ENCODE assay signal across 7 cellular contexts in the genomic region with DNA sequence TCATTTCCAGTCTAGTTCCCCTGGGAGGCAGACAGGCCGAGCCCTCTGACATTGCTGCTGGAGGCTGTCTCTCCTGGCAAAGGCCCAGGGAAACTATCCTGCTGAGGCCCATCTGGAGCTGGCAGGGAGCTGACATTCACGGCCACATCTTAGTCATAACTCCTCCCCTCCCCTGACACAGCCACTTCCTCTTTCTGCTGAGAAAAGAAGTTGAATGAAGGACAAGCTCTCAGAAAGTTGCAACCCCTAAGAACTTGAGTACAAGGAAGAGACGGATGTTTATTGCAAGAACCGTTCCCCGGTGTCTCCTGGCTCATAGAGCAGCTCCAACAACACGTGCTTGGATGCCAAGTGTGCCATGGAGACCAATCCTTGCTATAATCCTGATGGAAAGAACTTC. TPM values are rescaled to one million over a fixed set of nuclear protein-coding genes. Genes with fewer than 3 reads are reported as not detected.
DNase-seq lines count a peak whose midpoint lies in the region; ATAC-seq and TF ChIP-seq lines count a peak whose summit lies in the region.
"Not testable (repeated sequence)": the region's sequence is repeated elsewhere in the genome, so short reads cannot be mapped to it uniquely, and the experiment has no call there.

No MANE protein-coding gene starts in this region.

- H3K9me3 Mint-ChIP-seq in activated naive CD4-positive, alpha-beta T cell treated with anti-CD3 and anti-CD28 coated beads for 36 hours = not testable (repeated sequence)

- not testable (repeated sequence) for H3K4me1 Mint-ChIP-seq in activated naive CD4-positive, alpha-beta T cell treated with anti-CD3 and anti-CD28 coated beads for 36 hours (ENCODE audit: low read depth)

- H3K27me3 ChIP-seq in SK-N-SH (ENCODE audit: insufficient read depth); prostate gland (replicated peaks; ENCODE audit: insufficient read depth): not testable (repeated sequence)

- not testable (repeated sequence) for H4K20me1 ChIP-seq in SK-N-SH (ENCODE audit: insufficient read depth)

- H3K4me3 Mint-ChIP-seq in activated naive CD4-positive, alpha-beta T cell treated with anti-CD3 and anti-CD28 coated beads for 36 hours = not testable (repeated sequence)

- not testable (repeated sequence) for TF ChIP-seq RAD21 in SK-N-SH (IDR thresholded peaks at IDR 0.05; ENCODE audit: low read length)

- H3K4me2 ChIP-seq in SK-N-SH = not testable (repeated sequence)

- WGBS in SK-N-SH (ENCODE audit: low lambda C conversion rate) = 7% methylated on average over 5 of the region's 6 CpGs
- WGBS in prostate gland = 0% methylated on average over 4 of the region's 6 CpGs

- DNase-seq in SK-N-SH = not testable (repeated sequence)
- peak; percentile 81 for DNase-seq in activated naive CD4-positive, alpha-beta T cell treated with anti-CD3 and anti-CD28 coated beads for 36 hours
- peak; percentile 6 to 83 (median 58) for DNase-seq in head of caudate nucleus
- DNase-seq in prostate gland (ENCODE audit: low spot score) = peak; percentile 60

- ATAC-seq in GM18505 (IDR thresholded peaks at IDR 0.05; ENCODE audit: unreplicated experiment) (peak; percentile 97), HG02610 (IDR thresholded peaks at IDR 0.05; ENCODE audit: unreplicated experiment) (peak; percentile 95)

- not testable (repeated sequence) for H2AFZ ChIP-seq in SK-N-SH (ENCODE audit: low read depth)

- intact Hi-C loops in activated naive CD4-positive, alpha-beta T cell treated with anti-CD3 and anti-CD28 coated beads for 36 hours (cut with micrococcal nuclease); head of caudate nucleus (cut with DNase I); prostate gland (cut with DNase I): not testable (repeated sequence)

- not testable (repeated sequence) for TF ChIP-seq POLR2A in GM18505 (IDR thresholded peaks at IDR 0.05; ENCODE audit: borderline replicate concordance, extremely low read depth, insufficient read depth, insufficient read length); prostate gland (IDR thresholded peaks at IDR 0.05)

- not testable (repeated sequence) for H3K9me3 ChIP-seq in KOPT-K1 (ENCODE audit: insufficient read depth, low read length, poor library complexity, severe bottlenecking); SK-N-SH; prostate gland

- TF ChIP-seq CTCF in SK-N-SH (IDR thresholded peaks at IDR 0.05); prostate gland (IDR thresholded peaks at IDR 0.05): not testable (repeated sequence)

- H3K27me3 Mint-ChIP-seq in activated naive CD4-positive, alpha-beta T cell treated with anti-CD3 and anti-CD28 coated beads for 36 hours (ENCODE audit: low read depth) = not testable (repeated sequence)

- H3K4me3 ChIP-seq in SK-N-SH (ENCODE audit: low read depth in 2 of 2, low read length in 1 of 2); prostate gland: not testable (repeated sequence)

- not testable (repeated sequence) for H3K79me2 ChIP-seq in SK-N-SH (ENCODE audit: insufficient read depth)

- POLR2A ChIA-PET in SK-N-SH (lab: Yijun Ruan, JAX) = not testable (repeated sequence)

- H3K36me3 Mint-ChIP-seq in activated naive CD4-positive, alpha-beta T cell treated with anti-CD3 and anti-CD28 coated beads for 36 hours (ENCODE audit: low read depth) = not testable (repeated sequence)

- not testable (repeated sequence) for TF ChIP-seq EP300 in SK-N-SH (IDR thresholded peaks at IDR 0.05; ENCODE audit: borderline replicate concordance in 1 of 2, low read depth in 1 of 2, low read length in 1 of 2)

- H3K27ac ChIP-seq in KOPT-K1 (ENCODE audit: low read depth, low read length, poor library complexity, severe bottlenecking) = peak overlapping the region; percentile 43
- H3K27ac ChIP-seq in SK-N-SH (ENCODE audit: low read depth in 2 of 2, low read length in 1 of 2) = peak overlapping the region in 1 of 2 experiments; percentile 63; a peak in 2 of 4 replicates
- H3K27ac ChIP-seq in prostate gland = not testable (repeated sequence)

- not testable (repeated sequence) for H3F3A ChIP-seq in SK-N-SH (replicated peaks; ENCODE audit: insufficient read depth)

- H3K9me2 ChIP-seq in SK-N-SH = not testable (repeated sequence)

- peak overlapping the region; percentile 88 for H3K27ac Mint-ChIP-seq in activated naive CD4-positive, alpha-beta T cell treated with anti-CD3 and anti-CD28 coated beads for 36 hours

- not testable (repeated sequence) for H3K4me1 ChIP-seq in SK-N-SH (ENCODE audit: control insufficient read depth in 1 of 2, insufficient read depth in 2 of 2, low read depth in 1 of 2, low read length in 1 of 2); prostate gland (replicated peaks)

- H3K36me3 ChIP-seq in KOPT-K1 (ENCODE audit: insufficient read depth, low read length); SK-N-SH (replicated peaks in 1 of 2; ENCODE audit: control insufficient read depth in 1 of 2, insufficient read depth in 2 of 2, low read length in 1 of 2); prostate gland: not testable (repeated sequence)

- CTCF ChIA-PET in SK-N-SH (lab: Yijun Ruan, JAX); activated naive CD4-positive, alpha-beta T cell treated with anti-CD3 and anti-CD28 coated beads for 36 hours (lab: Charles Lee): not testable (repeated sequence)

- H3K9ac ChIP-seq in SK-N-SH = not testable (repeated sequence)

TF ChIP-seq in SK-N-SH, 30 proteins besides CTCF, POLR2A, EP300 and RAD21:
- TF ChIP-seq NFIC (IDR thresholded peaks at IDR 0.05; ENCODE audit: borderline replicate concordance) (0 out of 2 replicates have a peak, but pooled peaks have one; percentile 31), TCF12 (IDR thresholded peaks at IDR 0.05) (peak; percentile 47)

RNA-seq across cellular contexts. Expression of gene POMZP3, which starts 21.1 kb away (rescaled TPM):
- 10.3 and 11.7 TPM in 2 replicates for polyA plus RNA-seq in SK-N-SH (2012; rRNA removed)
- polyA plus RNA-seq in SK-N-SH (2012; cell fraction: cytosol; rRNA removed) = 9.6 and 9.7 TPM in 2 replicates
- 7.1 and 9.0 TPM in 2 replicates for polyA plus RNA-seq in SK-N-SH (2012; cell fraction: nucleus; rRNA removed)
- total RNA-seq in activated naive CD4-positive, alpha-beta T cell treated with anti-CD3 and anti-CD28 coated beads for 36 hours = 10 to 100 TPM; 34.4 to 38.7 TPM
- 10 to 100 TPM in 1 of 2 donors, 1 to 10 TPM in 1; 8.2 to 11.2 TPM for total RNA-seq in prostate gland
